Comparison of ENCODE assay signal across 17 cellular contexts in genomic region chr1:108960719-108961118, GRCh38.
"Had no signal": no experiment of that assay in that cellular context is flagged by ENCODE, and none has a peak within 500 bp of the region (broad histone marks: within the 10 kb centered on the region; RNA-seq: fewer than 3 reads in every experiment).

No MANE protein-coding gene starts in this region.

- H3K27me3 Mint-ChIP-seq: progenitor cell of endocrine pancreas had no signal

- H3K4me3 Mint-ChIP-seq: T-cell; T-helper 2 cell treated with Interferon-gamma antibody and Interleukin-4, amounts not matched to agents 5 μg/mL and 100 μg/mL, for 36 hours had no signal

- H3K9me3 ChIP-seq: heart left ventricle, thoracic aorta, upper lobe of right lung had no signal

- H3K9me3 Mint-ChIP-seq: T-cell had no signal

- H3K27ac Mint-ChIP-seq: progenitor cell of endocrine pancreas; T-cell; T-helper 2 cell treated with Interferon-gamma antibody and Interleukin-4, amounts not matched to agents 5 μg/mL and 100 μg/mL, for 36 hours had no signal

- ATAC-seq: heart left ventricle, left cardiac atrium, T-cell, upper lobe of right lung had no signal

- H3K4me3 ChIP-seq: heart left ventricle, thoracic aorta, upper lobe of right lung had no signal

- H3K27ac ChIP-seq: epithelial cell of prostate, heart left ventricle, thoracic aorta, upper lobe of right lung, WERI-Rb-1 had no signal

- H3K36me3 ChIP-seq: thoracic aorta, upper lobe of right lung had no signal

- DNase-seq: activated CD4-positive, alpha-beta T cell treated with anti-CD3 and anti-CD28 coated beads, Interleukin-2, amount 50 U/mL, for 48 hours; activated CD8-positive, alpha-beta memory T cell treated with anti-CD3 and anti-CD28 coated beads, Interleukin-2, amount 50 U/mL, for 48 hours; activated T-cell treated with anti-CD3 and anti-CD28 coated beads, Interleukin-2, amount 50 U/mL, for 48 hours; amygdala; cortex of kidney; heart left ventricle; left cardiac atrium; retina; stimulated activated CD4-positive, alpha-beta T cell treated with anti-CD3 and anti-CD28 coated beads, Interleukin-4, amount 100 ng/mL, for 1 hour; stimulated activated naive CD4-positive, alpha-beta T cell; upper lobe of right lung; WERI-Rb-1 had no signal
